1 cellular context compared by ENCODE assay signal in genomic region chr19:50325310-50326100, GRCh38.
TF ChIP-seq lines count a peak whose summit lies in the region.

No MANE protein-coding gene starts in this region.

TF ChIP-seq in WTC11, 78 proteins besides CTCF, POLR2A, EP300 and RAD21 (continued from another document and continues in another):
- TF ChIP-seq, protein P1, sequence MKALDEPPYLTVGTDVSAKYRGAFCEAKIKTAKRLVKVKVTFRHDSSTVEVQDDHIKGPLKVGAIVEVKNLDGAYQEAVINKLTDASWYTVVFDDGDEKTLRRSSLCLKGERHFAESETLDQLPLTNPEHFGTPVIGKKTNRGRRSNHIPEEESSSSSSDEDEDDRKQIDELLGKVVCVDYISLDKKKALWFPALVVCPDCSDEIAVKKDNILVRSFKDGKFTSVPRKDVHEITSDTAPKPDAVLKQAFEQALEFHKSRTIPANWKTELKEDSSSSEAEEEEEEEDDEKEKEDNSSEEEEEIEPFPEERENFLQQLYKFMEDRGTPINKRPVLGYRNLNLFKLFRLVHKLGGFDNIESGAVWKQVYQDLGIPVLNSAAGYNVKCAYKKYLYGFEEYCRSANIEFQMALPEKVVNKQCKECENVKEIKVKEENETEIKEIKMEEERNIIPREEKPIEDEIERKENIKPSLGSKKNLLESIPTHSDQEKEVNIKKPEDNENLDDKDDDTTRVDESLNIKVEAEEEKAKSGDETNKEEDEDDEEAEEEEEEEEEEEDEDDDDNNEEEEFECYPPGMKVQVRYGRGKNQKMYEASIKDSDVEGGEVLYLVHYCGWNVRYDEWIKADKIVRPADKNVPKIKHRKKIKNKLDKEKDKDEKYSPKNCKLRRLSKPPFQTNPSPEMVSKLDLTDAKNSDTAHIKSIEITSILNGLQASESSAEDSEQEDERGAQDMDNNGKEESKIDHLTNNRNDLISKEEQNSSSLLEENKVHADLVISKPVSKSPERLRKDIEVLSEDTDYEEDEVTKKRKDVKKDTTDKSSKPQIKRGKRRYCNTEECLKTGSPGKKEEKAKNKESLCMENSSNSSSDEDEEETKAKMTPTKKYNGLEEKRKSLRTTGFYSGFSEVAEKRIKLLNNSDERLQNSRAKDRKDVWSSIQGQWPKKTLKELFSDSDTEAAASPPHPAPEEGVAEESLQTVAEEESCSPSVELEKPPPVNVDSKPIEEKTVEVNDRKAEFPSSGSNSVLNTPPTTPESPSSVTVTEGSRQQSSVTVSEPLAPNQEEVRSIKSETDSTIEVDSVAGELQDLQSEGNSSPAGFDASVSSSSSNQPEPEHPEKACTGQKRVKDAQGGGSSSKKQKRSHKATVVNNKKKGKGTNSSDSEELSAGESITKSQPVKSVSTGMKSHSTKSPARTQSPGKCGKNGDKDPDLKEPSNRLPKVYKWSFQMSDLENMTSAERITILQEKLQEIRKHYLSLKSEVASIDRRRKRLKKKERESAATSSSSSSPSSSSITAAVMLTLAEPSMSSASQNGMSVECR (CRISPR knock-in tag; IDR thresholded peaks at IDR 0.05; ENCODE audit: borderline replicate concordance), result peak; percentile 64; the same call in 1 of the 2 replicates
- TF ChIP-seq SP1 (CRISPR knock-in tag; conservative IDR thresholded peaks at IDR 0.05) (peak; percentile 99), FOXK1 (CRISPR knock-in tag; IDR thresholded peaks at IDR 0.05) (peak; percentile 86), E2F1 (CRISPR knock-in tag; IDR thresholded peaks at IDR 0.05) (no peak), MXD4 (CRISPR knock-in tag; IDR thresholded peaks at IDR 0.05; ENCODE audit: borderline replicate concordance) (no peak), ZNF317 (CRISPR knock-in tag; IDR thresholded peaks at IDR 0.05; ENCODE audit: borderline replicate concordance, low read depth) (no peak), ZBTB21 (CRISPR knock-in tag; IDR thresholded peaks at IDR 0.05; ENCODE audit: borderline replicate concordance) (no peak; the same call in 1 of the 2 replicates), ZNF671 (CRISPR knock-in tag; IDR thresholded peaks at IDR 0.05) (no peak), MYBL2 (CRISPR knock-in tag; IDR thresholded peaks at IDR 0.05) (no peak), EMX1 (CRISPR knock-in tag; IDR thresholded peaks at IDR 0.05) (no peak), GRHL2 (CRISPR knock-in tag; IDR thresholded peaks at IDR 0.05; ENCODE audit: insufficient replicate concordance, severe bottlenecking) (no peak), TCF7 (CRISPR knock-in tag; IDR thresholded peaks at IDR 0.05; ENCODE audit: low read depth) (0 out of 2 replicates have a peak, but pooled peaks have one; percentile 78), ZNF425 (CRISPR knock-in tag; conservative IDR thresholded peaks at IDR 0.05) (no peak), NFATC4 (CRISPR knock-in tag; IDR thresholded peaks at IDR 0.05) (no peak), ZNF416 (CRISPR knock-in tag; IDR thresholded peaks at IDR 0.05) (no peak), ZNF263 (CRISPR knock-in tag; IDR thresholded peaks at IDR 0.05; ENCODE audit: low read depth) (no peak), KAT7 (CRISPR knock-in tag; IDR thresholded peaks at IDR 0.05; ENCODE audit: borderline replicate concordance) (no peak; the same call in 1 of the 2 replicates), SMAD4 (CRISPR knock-in tag; IDR thresholded peaks at IDR 0.05) (no peak), FOXP4 (CRISPR knock-in tag; IDR thresholded peaks at IDR 0.05) (peak; percentile 65), RORB (CRISPR knock-in tag; IDR thresholded peaks at IDR 0.05) (no peak), ZNF121 (CRISPR knock-in tag; IDR thresholded peaks at IDR 0.05) (no peak), ZNF512 (CRISPR knock-in tag; IDR thresholded peaks at IDR 0.05; ENCODE audit: borderline replicate concordance) (no peak), CREB1 (CRISPR knock-in tag; IDR thresholded peaks at IDR 0.05) (no peak), ELF4 (CRISPR knock-in tag; IDR thresholded peaks at IDR 0.05; ENCODE audit: low read depth) (0 out of 2 replicates have a peak, but pooled peaks have one; percentile 40), ETV6 (CRISPR knock-in tag; IDR thresholded peaks at IDR 0.05) (peak; percentile 88; the same call in 1 of the 2 replicates), ATF3 (CRISPR knock-in tag; conservative IDR thresholded peaks at IDR 0.05) (no peak)
- TF ChIP-seq, protein P2, sequence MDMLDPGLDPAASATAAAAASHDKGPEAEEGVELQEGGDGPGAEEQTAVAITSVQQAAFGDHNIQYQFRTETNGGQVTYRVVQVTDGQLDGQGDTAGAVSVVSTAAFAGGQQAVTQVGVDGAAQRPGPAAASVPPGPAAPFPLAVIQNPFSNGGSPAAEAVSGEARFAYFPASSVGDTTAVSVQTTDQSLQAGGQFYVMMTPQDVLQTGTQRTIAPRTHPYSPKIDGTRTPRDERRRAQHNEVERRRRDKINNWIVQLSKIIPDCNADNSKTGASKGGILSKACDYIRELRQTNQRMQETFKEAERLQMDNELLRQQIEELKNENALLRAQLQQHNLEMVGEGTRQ (CRISPR knock-in tag; IDR thresholded peaks at IDR 0.05), result peak; percentile 50
- TF ChIP-seq, protein P3, sequence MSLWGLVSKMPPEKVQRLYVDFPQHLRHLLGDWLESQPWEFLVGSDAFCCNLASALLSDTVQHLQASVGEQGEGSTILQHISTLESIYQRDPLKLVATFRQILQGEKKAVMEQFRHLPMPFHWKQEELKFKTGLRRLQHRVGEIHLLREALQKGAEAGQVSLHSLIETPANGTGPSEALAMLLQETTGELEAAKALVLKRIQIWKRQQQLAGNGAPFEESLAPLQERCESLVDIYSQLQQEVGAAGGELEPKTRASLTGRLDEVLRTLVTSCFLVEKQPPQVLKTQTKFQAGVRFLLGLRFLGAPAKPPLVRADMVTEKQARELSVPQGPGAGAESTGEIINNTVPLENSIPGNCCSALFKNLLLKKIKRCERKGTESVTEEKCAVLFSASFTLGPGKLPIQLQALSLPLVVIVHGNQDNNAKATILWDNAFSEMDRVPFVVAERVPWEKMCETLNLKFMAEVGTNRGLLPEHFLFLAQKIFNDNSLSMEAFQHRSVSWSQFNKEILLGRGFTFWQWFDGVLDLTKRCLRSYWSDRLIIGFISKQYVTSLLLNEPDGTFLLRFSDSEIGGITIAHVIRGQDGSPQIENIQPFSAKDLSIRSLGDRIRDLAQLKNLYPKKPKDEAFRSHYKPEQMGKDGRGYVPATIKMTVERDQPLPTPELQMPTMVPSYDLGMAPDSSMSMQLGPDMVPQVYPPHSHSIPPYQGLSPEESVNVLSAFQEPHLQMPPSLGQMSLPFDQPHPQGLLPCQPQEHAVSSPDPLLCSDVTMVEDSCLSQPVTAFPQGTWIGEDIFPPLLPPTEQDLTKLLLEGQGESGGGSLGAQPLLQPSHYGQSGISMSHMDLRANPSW (CRISPR knock-in tag; conservative IDR thresholded peaks at IDR 0.05; ENCODE audit: low read depth), result peak; percentile 13; the same call in 1 of the 2 replicates
- TF ChIP-seq, protein P4, sequence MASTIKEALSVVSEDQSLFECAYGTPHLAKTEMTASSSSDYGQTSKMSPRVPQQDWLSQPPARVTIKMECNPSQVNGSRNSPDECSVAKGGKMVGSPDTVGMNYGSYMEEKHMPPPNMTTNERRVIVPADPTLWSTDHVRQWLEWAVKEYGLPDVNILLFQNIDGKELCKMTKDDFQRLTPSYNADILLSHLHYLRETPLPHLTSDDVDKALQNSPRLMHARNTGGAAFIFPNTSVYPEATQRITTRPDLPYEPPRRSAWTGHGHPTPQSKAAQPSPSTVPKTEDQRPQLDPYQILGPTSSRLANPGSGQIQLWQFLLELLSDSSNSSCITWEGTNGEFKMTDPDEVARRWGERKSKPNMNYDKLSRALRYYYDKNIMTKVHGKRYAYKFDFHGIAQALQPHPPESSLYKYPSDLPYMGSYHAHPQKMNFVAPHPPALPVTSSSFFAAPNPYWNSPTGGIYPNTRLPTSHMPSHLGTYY (CRISPR knock-in tag; IDR thresholded peaks at IDR 0.05), result no peak
- TF ChIP-seq, protein P5, sequence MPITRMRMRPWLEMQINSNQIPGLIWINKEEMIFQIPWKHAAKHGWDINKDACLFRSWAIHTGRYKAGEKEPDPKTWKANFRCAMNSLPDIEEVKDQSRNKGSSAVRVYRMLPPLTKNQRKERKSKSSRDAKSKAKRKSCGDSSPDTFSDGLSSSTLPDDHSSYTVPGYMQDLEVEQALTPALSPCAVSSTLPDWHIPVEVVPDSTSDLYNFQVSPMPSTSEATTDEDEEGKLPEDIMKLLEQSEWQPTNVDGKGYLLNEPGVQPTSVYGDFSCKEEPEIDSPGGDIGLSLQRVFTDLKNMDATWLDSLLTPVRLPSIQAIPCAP (CRISPR knock-in tag; IDR thresholded peaks at IDR 0.05), result no peak; the same call in 1 of the 2 replicates
- TF ChIP-seq, protein P6, sequence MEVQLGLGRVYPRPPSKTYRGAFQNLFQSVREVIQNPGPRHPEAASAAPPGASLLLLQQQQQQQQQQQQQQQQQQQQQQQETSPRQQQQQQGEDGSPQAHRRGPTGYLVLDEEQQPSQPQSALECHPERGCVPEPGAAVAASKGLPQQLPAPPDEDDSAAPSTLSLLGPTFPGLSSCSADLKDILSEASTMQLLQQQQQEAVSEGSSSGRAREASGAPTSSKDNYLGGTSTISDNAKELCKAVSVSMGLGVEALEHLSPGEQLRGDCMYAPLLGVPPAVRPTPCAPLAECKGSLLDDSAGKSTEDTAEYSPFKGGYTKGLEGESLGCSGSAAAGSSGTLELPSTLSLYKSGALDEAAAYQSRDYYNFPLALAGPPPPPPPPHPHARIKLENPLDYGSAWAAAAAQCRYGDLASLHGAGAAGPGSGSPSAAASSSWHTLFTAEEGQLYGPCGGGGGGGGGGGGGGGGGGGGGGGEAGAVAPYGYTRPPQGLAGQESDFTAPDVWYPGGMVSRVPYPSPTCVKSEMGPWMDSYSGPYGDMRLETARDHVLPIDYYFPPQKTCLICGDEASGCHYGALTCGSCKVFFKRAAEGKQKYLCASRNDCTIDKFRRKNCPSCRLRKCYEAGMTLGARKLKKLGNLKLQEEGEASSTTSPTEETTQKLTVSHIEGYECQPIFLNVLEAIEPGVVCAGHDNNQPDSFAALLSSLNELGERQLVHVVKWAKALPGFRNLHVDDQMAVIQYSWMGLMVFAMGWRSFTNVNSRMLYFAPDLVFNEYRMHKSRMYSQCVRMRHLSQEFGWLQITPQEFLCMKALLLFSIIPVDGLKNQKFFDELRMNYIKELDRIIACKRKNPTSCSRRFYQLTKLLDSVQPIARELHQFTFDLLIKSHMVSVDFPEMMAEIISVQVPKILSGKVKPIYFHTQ (CRISPR knock-in tag; IDR thresholded peaks at IDR 0.05), result no peak
- TF ChIP-seq, protein P7, sequence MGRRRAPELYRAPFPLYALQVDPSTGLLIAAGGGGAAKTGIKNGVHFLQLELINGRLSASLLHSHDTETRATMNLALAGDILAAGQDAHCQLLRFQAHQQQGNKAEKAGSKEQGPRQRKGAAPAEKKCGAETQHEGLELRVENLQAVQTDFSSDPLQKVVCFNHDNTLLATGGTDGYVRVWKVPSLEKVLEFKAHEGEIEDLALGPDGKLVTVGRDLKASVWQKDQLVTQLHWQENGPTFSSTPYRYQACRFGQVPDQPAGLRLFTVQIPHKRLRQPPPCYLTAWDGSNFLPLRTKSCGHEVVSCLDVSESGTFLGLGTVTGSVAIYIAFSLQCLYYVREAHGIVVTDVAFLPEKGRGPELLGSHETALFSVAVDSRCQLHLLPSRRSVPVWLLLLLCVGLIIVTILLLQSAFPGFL (CRISPR knock-in tag; IDR thresholded peaks at IDR 0.05; ENCODE audit: borderline replicate concordance), result no peak
